ENCODE assay signal across 9 cellular contexts in the genomic region with DNA sequence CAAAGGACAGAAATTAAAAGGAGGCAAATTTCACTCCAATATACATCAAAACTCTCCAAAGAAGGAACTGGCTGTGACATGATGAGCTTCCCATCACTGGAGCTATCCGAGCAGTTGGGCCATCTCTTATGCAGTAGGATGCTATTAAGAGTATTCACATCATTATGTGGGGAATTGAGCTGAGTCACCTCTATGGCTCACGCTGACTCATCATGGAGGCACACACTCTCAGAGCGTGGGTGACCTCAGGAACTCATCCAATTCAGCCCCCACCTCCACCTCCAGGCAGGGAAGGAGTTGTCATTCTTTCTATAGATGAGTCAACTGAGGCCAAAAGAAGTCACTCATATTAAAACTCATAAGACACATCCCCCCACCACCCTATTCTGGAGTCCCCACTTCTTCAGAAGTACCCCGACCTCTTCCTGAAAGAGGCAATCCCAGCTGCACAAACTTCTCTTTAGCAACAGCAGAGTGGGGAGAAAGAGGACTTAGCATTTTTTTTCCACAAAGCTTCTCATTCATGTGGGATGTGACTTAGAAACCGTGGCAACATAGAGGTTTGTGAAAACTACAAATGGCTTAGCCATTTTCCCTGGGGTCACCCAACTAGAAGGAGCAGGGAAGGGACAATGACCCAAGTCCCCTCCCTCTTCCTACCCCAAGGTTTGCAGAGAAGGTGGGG. TPM values are rescaled to one million over a fixed set of nuclear protein-coding genes. Genes with fewer than 3 reads are reported as not detected.
DNase-seq lines count a peak whose midpoint lies in the region; ATAC-seq and TF ChIP-seq lines count a peak whose summit lies in the region.
"Had no signal": no experiment of that assay in that cellular context is flagged by ENCODE, and none has a peak within 500 bp of the region (broad histone marks: within the 10 kb centered on the region; RNA-seq: fewer than 3 reads in every experiment).

No MANE protein-coding gene starts in this region.

- in situ Hi-C loops in transverse colon (cut with MboI; ENCODE audit: low pct_ligation_motif_present in 1 of 4, low pct_unique_long_range_greater_than_20kb in 1 of 4, low sequenced_read_pairs in 3 of 4): no loop called here

- no peaks in the 10 kb centered on the region for H4K20me1 ChIP-seq in SK-N-SH (ENCODE audit: insufficient read depth)

- no peak for TF ChIP-seq RAD21 in SK-N-SH (IDR thresholded peaks at IDR 0.05; ENCODE audit: low read length)

- intact Hi-C loops in transverse colon (cut with DNase I; ENCODE audit: low total_unique reads): no loop called here

- WGBS in SK-N-SH (ENCODE audit: low lambda C conversion rate): 32% methylated on average over 3 of the region's 5 CpGs
- whole genome bisulfite sequencing in transverse colon (ENCODE audit: low coverage in 1 of 2), 2 donors: 47 to 50% methylated on average over 2 to 5 of the region's 5 CpGs

- H3K4me3 ChIP-seq in AG10803 (ENCODE audit: low read length) (no peak overlapping the region), SK-N-SH (ENCODE audit: low read depth in 2 of 2, low read length in 1 of 2) (no peak overlapping the region; a peak in 1 of 4 replicates), fibroblast of mammary gland (ENCODE audit: control insufficient read depth, low read depth, low read length) (no peak overlapping the region), transverse colon (no peak overlapping the region)
- H3K4me3 ChIP-seq: cardiac muscle cell had no signal

- no peak for TF ChIP-seq POLR2A in transverse colon (IDR thresholded peaks at IDR 0.05)

- H2AFZ ChIP-seq in SK-N-SH (ENCODE audit: low read depth): peak overlapping the region; percentile 4; the same call in 1 of the 2 replicates

- H3K36me3 ChIP-seq in SK-N-SH (replicated peaks in 1 of 2; ENCODE audit: control insufficient read depth in 1 of 2, insufficient read depth in 2 of 2, low read length in 1 of 2) (no peaks in the 10 kb centered on the region), transverse colon (no peaks in the 10 kb centered on the region)
- H3K36me3 ChIP-seq: cardiac muscle cell had no signal

- no peaks in the 10 kb centered on the region for H3K79me2 ChIP-seq in SK-N-SH (ENCODE audit: insufficient read depth)

- H3F3A ChIP-seq in SK-N-SH (replicated peaks; ENCODE audit: insufficient read depth): peaks cover 29% of the 10 kb centered on the region

- no peaks in the 10 kb centered on the region for H3K9me2 ChIP-seq in SK-N-SH

- H3K4me1 ChIP-seq in SK-N-SH (ENCODE audit: control insufficient read depth in 1 of 2, insufficient read depth in 2 of 2, low read depth in 1 of 2, low read length in 1 of 2) (peaks cover 7 to 35% of the 10 kb centered on the region in 2 experiments; a peak in 3 of 4 replicates), transverse colon (no peaks in the 10 kb centered on the region)

- peak overlapping the region; percentile 47 for H3K4me2 ChIP-seq in SK-N-SH

- no peak for ATAC-seq in HG02938 (IDR thresholded peaks at IDR 0.05; ENCODE audit: unreplicated experiment)

- TF ChIP-seq EP300 in SK-N-SH (IDR thresholded peaks at IDR 0.05; ENCODE audit: borderline replicate concordance in 1 of 2, low read depth in 1 of 2, low read length in 1 of 2): peak; percentile 36 to 96; a peak in 3 of 4 replicates
- TF ChIP-seq EP300 in transverse colon (IDR thresholded peaks at IDR 0.05; ENCODE audit: low read depth): no peak

- peak overlapping the region in 1 of 2 experiments; percentile 98; a peak in 3 of 4 replicates for H3K27ac ChIP-seq in SK-N-SH (ENCODE audit: low read depth in 2 of 2, low read length in 1 of 2)
- no peak overlapping the region for H3K27ac ChIP-seq in transverse colon
- H3K27ac ChIP-seq: cardiac muscle cell had no signal

- CTCF ChIA-PET in SK-N-SH (lab: Yijun Ruan, JAX): interaction anchor here (0.7 to 1.5 kb wide), 6 partner anchors 18 to 1086 kb away, joined by 3 to 5 read pairs (median 3); no protein-coding TSS in a partner anchor

- H3K27me3 ChIP-seq in SK-N-SH (ENCODE audit: insufficient read depth): no peaks in the 10 kb centered on the region
- H3K27me3 ChIP-seq in transverse colon: no peaks in the 10 kb centered on the region
- H3K27me3 ChIP-seq: cardiac muscle cell had no signal

- DNase-seq in AG10803 (ENCODE audit: low read depth) (peak; percentile 98), H4 (ENCODE audit: low spot score) (peak; percentile 92), SK-N-SH (no peak), fibroblast of mammary gland (ENCODE audit: low read depth) (peak; percentile 100), HuH-7 (ENCODE audit: low spot score) (no peak), transverse colon (no peak)
- DNase-seq in stimulated activated CD4-positive, alpha-beta T cell treated with anti-CD3 and anti-CD28 coated beads, TNF-alpha, amount 100 ng/mL, for 24 hours (ENCODE audit: low read depth in 3 of 3): peak; percentile 36 to 72 (median 46)

- H3K9me3 ChIP-seq in SK-N-SH (no peaks in the 10 kb centered on the region), transverse colon (no peaks in the 10 kb centered on the region)

- H3K9ac ChIP-seq in SK-N-SH: peak overlapping the region; percentile 48; the same call in 1 of the 2 replicates

- POLR2A ChIA-PET in SK-N-SH (lab: Yijun Ruan, JAX): no interaction called here

- TF ChIP-seq CTCF in AG10803 (conservative IDR thresholded peaks at IDR 0.05; ENCODE audit: low read length) (no peak), SK-N-SH (IDR thresholded peaks at IDR 0.05) (no peak), fibroblast of mammary gland (conservative IDR thresholded peaks at IDR 0.05; ENCODE audit: control insufficient read depth, insufficient read depth, low read depth, low read length) (no peak), transverse colon (IDR thresholded peaks at IDR 0.05) (no peak)

TF ChIP-seq in SK-N-SH, 30 proteins besides CTCF, POLR2A, EP300 and RAD21 (continues in another document):
- TF ChIP-seq CHD2 (IDR thresholded peaks at IDR 0.05; ENCODE audit: low read length, partially characterized antibody): no peak
- TF ChIP-seq NFIC (IDR thresholded peaks at IDR 0.05; ENCODE audit: borderline replicate concordance): peak; percentile 91
- TF ChIP-seq MXI1 (IDR thresholded peaks at IDR 0.05; ENCODE audit: low read depth, low read length): no peak
- peak; percentile 74; the same call in 1 of the 2 replicates for TF ChIP-seq POLR2AphosphoS5 (IDR thresholded peaks at IDR 0.05; ENCODE audit: low read depth, low read length)
- TF ChIP-seq ELF1 (IDR thresholded peaks at IDR 0.05): 0 out of 2 replicates have a peak, but pooled peaks have one; percentile 36
- TF ChIP-seq RCOR1 (IDR thresholded peaks at IDR 0.05; ENCODE audit: low read length): no peak
- peak; percentile 75; the same call in 1 of the 2 replicates for TF ChIP-seq MEF2A (IDR thresholded peaks at IDR 0.05; ENCODE audit: borderline replicate concordance, low read depth)
- TF ChIP-seq PBX3 (IDR thresholded peaks at IDR 0.05): peak; percentile 83
- TF ChIP-seq ZBTB33 (IDR thresholded peaks at IDR 0.05; ENCODE audit: borderline replicate concordance, low read depth): no peak; the same call in 1 of the 2 replicates
- TF ChIP-seq RXRA (IDR thresholded peaks at IDR 0.05; ENCODE audit: borderline replicate concordance, low read depth): peak; percentile 97; the same call in 1 of the 2 replicates
- no peak for TF ChIP-seq EZH2phosphoT487 (IDR thresholded peaks at IDR 0.05; ENCODE audit: borderline replicate concordance, low read depth)
- TF ChIP-seq, protein P1, sequence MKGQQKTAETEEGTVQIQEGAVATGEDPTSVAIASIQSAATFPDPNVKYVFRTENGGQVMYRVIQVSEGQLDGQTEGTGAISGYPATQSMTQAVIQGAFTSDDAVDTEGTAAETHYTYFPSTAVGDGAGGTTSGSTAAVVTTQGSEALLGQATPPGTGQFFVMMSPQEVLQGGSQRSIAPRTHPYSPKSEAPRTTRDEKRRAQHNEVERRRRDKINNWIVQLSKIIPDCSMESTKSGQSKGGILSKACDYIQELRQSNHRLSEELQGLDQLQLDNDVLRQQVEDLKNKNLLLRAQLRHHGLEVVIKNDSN (IDR thresholded peaks at IDR 0.05; ENCODE audit: borderline replicate concordance, low read depth): no peak

RNA-seq across cellular contexts. Expression of gene ABCC12, which starts 32.5 kb away (rescaled TPM):
- not detected in 2 replicates for total RNA-seq in H4 (2014; rRNA removed; shearing (Covaris generic))
- not detected in 2 replicates for polyA plus RNA-seq in SK-N-SH (2012; rRNA removed)
- polyA plus RNA-seq in SK-N-SH (2012; cell fraction: cytosol; rRNA removed): not detected in 2 replicates
- 0.04 and 0.07 TPM in 2 replicates for polyA plus RNA-seq in SK-N-SH (2012; cell fraction: nucleus; rRNA removed)
- not detected for total RNA-seq in transverse colon
- total RNA-seq: cardiac muscle cell had no signal
- polyA plus RNA-seq: cardiac muscle cell had no signal

Comparison
In these comparisons a context has a peak if more than half of its experiments do, and no peak if none do; other contexts are left out.
1. DNase-seq: peak in AG10803 (single experiment), H4 (single experiment), fibroblast of mammary gland (single experiment) and stimulated activated CD4-positive, alpha-beta T cell treated with anti-CD3 and anti-CD28 coated beads, TNF-alpha, amount 100 ng/mL, for 24 hours (3 of 3); none in SK-N-SH (single experiment), HuH-7 (single experiment) and transverse colon (single experiment).